ENCODE assay signal across 8 cellular contexts in the genomic region with DNA sequence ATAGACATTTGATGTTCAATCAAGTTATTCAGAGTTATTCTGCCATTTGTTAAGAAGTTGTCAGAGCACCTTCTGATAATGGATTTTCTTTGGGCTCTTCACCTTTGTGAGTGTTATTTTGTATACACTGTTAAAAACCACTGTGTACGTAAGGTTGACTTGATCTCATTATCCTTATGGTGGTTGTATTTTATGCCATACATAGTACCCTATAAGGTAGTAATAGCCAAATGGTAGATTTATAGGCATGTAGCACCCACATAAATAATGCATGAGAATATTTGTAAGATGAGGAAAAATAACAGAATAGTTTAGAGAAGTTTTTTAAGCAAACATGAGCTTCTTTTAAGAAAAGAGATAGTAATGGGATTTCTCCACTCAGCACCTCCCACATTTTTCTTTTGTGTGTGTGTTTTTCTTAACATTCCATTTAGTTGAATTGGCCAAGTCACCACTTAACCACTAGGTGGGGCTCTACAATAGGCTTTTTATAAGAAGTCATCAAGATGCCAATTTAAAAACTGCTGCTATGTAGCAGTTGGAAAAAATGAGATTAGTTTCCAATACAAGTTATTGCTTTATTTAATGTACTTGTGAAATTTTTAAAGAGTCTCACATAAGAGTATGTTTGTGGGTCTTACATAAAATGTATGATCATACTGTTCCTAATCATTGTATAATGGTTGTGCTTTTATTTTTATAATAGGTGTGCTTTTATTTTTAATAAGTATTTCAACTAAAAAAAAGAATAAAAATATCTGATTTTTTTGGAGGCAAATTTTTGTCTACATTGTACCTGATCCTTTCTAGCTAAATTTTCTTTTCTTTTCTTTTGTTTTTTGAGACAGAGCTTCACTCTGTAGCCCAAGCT. TPM values are rescaled to one million over a fixed set of nuclear protein-coding genes. Genes with fewer than 3 reads are reported as not detected.
DNase-seq lines count a peak whose midpoint lies in the region; ATAC-seq, FAIRE-seq and TF ChIP-seq lines count a peak whose summit lies in the region.

No MANE protein-coding gene starts in this region.

- H2BK5ac ChIP-seq in neuronal stem cell (ENCODE audit: low read length), result no peak overlapping the region

- no peaks in the 10 kb centered on the region for H3K9me3 ChIP-seq in neuronal stem cell (replicated peaks in 1 of 2; ENCODE audit: control insufficient read depth in 2 of 2, insufficient read depth in 1 of 2, low read depth in 1 of 2, low read length in 2 of 2)

- H3K9ac ChIP-seq in neuronal stem cell (ENCODE audit: low read depth, low read length, poor library complexity), result no peak overlapping the region

- no peaks in the 10 kb centered on the region for H3K4me1 ChIP-seq in neuronal stem cell (ENCODE audit: control insufficient read depth in 2 of 2, insufficient read depth in 1 of 2, low read depth in 1 of 2, low read length in 2 of 2)

- H3K4ac ChIP-seq in neuronal stem cell (ENCODE audit: low read length), result no peak overlapping the region

- H2BK120ac ChIP-seq in neuronal stem cell (ENCODE audit: low read depth, low read length), result no peak overlapping the region

- H4K8ac ChIP-seq in neuronal stem cell (ENCODE audit: low read depth, low read length), result no peak overlapping the region

- no peak overlapping the region for H3K18ac ChIP-seq in neuronal stem cell (ENCODE audit: low read length)

- no peak overlapping the region for H4K91ac ChIP-seq in neuronal stem cell (ENCODE audit: low read depth, low read length, poor library complexity)

- H3K27me3 ChIP-seq in neuronal stem cell (ENCODE audit: control insufficient read depth in 3 of 3, insufficient read depth in 3 of 3, low read depth in 1 of 3, low read length in 3 of 3), result no peaks in the 10 kb centered on the region

- peak; percentile 78 for FAIRE-seq in TTC549 (lab: Jason Lieb, UNC)

- no peaks in the 10 kb centered on the region for H3K79me1 ChIP-seq in neuronal stem cell (ENCODE audit: low read depth, low read length)

- H3K23ac ChIP-seq in neuronal stem cell (ENCODE audit: low read depth, low read length, poor library complexity), result no peak overlapping the region

- H2BK15ac ChIP-seq in neuronal stem cell (ENCODE audit: low read length), result no peak overlapping the region

- H3K36me3 ChIP-seq in neuronal stem cell (replicated peaks in 1 of 2; ENCODE audit: control insufficient read depth in 2 of 2, insufficient read depth in 2 of 2, low read length in 2 of 2), result peaks cover 24 to 97% of the 10 kb centered on the region in 2 donors

- DNase-seq in AG20443 (ENCODE audit: low spot score), result peak; percentile 76
- DNase-seq in GM12864 (ENCODE audit: low read depth), result peak; percentile 10
- peak; percentile 17 for DNase-seq in NCI-H187 treated with DMSO at 0.1 percent for 48 hours (lab: John Stamatoyannopoulos, UW)
- DNase-seq in fibroblast of pulmonary artery (ENCODE audit: low read depth), result peak; percentile 93
- DNase-seq in neuronal stem cell (ENCODE audit: low spot score), result peak; percentile 58
- no peak for DNase-seq in stimulated activated CD4-positive, alpha-beta T cell treated with anti-CD3 and anti-CD28 coated beads, Interleukin-4, amount 100 ng/mL, for 4 hours

- no peak for ATAC-seq in GM21529 (IDR thresholded peaks at IDR 0.05; ENCODE audit: unreplicated experiment)

- H3K4me3 ChIP-seq in GM12864 (ENCODE audit: low read depth, low read length), result no peak overlapping the region
- no peak overlapping the region for H3K4me3 ChIP-seq in fibroblast of pulmonary artery (replicated peaks; ENCODE audit: low read depth, low read length)
- H3K4me3 ChIP-seq in neuronal stem cell (ENCODE audit: low read length in 2 of 2), result no peak overlapping the region

- H2AFZ ChIP-seq in neuronal stem cell (ENCODE audit: low read length), result no peak overlapping the region

- H2BK12ac ChIP-seq in neuronal stem cell (ENCODE audit: low read length), result no peak overlapping the region

- WGBS in neuronal stem cell (ENCODE audit: extremely low coverage in 2 of 2, insufficient read length in 2 of 2, insufficient replicate concordance in 1 of 2), 2 donors, result no CpG with 5 or more reads among the region's 1 CpG

- TF ChIP-seq CTCF in GM12864 (IDR thresholded peaks at IDR 0.05; ENCODE audit: low read depth, low read length, missing control alignments) (peak; percentile 67), fibroblast of pulmonary artery (IDR thresholded peaks at IDR 0.05; ENCODE audit: low read length, missing control alignments) (peak; percentile 93)

- no peak overlapping the region for H3K27ac ChIP-seq in neuronal stem cell (replicated peaks; ENCODE audit: low read length)

- no peak overlapping the region for H2AK5ac ChIP-seq in neuronal stem cell (ENCODE audit: low read depth, low read length)

- no peak overlapping the region for H3K4me2 ChIP-seq in neuronal stem cell (ENCODE audit: insufficient read depth, low read length, poor library complexity, severe bottlenecking)

- no peak overlapping the region for H3K14ac ChIP-seq in neuronal stem cell (ENCODE audit: low read length)

RNA-seq across cellular contexts. Expression of gene STMP1, which starts 41.1 kb away (rescaled TPM):
- polyA plus RNA-seq in neuronal stem cell (2013, experiment 1 of 2), result 60.7 TPM
- 60.6 TPM for polyA plus RNA-seq in neuronal stem cell (2013, experiment 2 of 2)

Comparison
In these comparisons a context has a peak if more than half of its experiments do, and no peak if none do; other contexts are left out.
1. DNase-seq: peak in AG20443 (single experiment), GM12864 (single experiment), NCI-H187 treated with DMSO at 0.1 percent for 48 hours (single experiment), fibroblast of pulmonary artery (single experiment) and neuronal stem cell (single experiment); none in stimulated activated CD4-positive, alpha-beta T cell treated with anti-CD3 and anti-CD28 coated beads, Interleukin-4, amount 100 ng/mL, for 4 hours (0 of 2).